14 cellular contexts compared by ENCODE assay signal in the genomic region with DNA sequence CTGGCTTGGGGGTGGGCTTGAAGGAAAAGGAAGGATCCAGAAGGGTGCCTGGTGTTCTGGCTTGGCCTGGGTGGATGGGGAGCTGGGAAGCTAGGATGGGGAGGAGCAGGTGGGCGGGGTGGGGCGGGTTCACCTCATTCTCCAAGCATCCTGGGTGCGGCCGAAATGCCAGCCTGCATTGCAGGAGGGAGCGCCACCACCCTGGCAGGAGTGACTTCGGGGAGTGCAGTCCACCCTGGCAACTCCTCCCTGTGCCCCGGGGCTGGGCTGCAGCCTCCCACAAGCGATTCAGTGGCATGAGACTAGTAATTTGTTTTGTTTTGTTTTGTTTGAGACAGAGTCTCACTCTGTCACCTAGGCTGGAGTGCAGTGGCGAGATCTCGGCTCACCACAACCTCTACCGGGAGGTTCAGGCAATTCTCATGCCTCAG. TPM values are rescaled to one million over a fixed set of nuclear protein-coding genes. Genes with fewer than 3 reads are reported as not detected.
DNase-seq lines count a peak whose midpoint lies in the region; ATAC-seq and TF ChIP-seq lines count a peak whose summit lies in the region.
"Had no signal": no experiment of that assay in that cellular context is flagged by ENCODE, and none has a peak within 500 bp of the region (broad histone marks: within the 10 kb centered on the region; RNA-seq: fewer than 3 reads in every experiment).

No MANE protein-coding gene starts in this region.

- ATAC-seq in GM21367 (IDR thresholded peaks at IDR 0.05; ENCODE audit: unreplicated experiment) (no peak), GM19023 (IDR thresholded peaks at IDR 0.05; ENCODE audit: unreplicated experiment) (no peak)
- ATAC-seq: right cardiac atrium had no signal

- H3K36me3 ChIP-seq in BLaER1, result peaks cover 3% of the 10 kb centered on the region; the same call in 1 of the 2 replicates
- H3K36me3 ChIP-seq in PC-9 (ENCODE audit: low read depth), result no peaks in the 10 kb centered on the region
- no peaks in the 10 kb centered on the region for H3K36me3 ChIP-seq in brain microvascular endothelial cell (replicated peaks)

- H3K9me3 ChIP-seq in BLaER1, result no peaks in the 10 kb centered on the region
- no peaks in the 10 kb centered on the region for H3K9me3 ChIP-seq in PC-9 (ENCODE audit: insufficient read depth, low read depth)

- in situ Hi-C loops in brain microvascular endothelial cell (cut with HindIII; ENCODE audit: low pct_ligation_motif_present, low sequenced_read_pairs), result no loop called here

- no peaks in the 10 kb centered on the region for H3K27me3 ChIP-seq in BLaER1
- H3K27me3 ChIP-seq in PC-9 (ENCODE audit: insufficient read depth, low read depth), result no peaks in the 10 kb centered on the region
- H3K27me3 ChIP-seq in brain microvascular endothelial cell (replicated peaks), result no peaks in the 10 kb centered on the region

- H3K4me3 Mint-ChIP-seq in Calu3 (ENCODE audit: low read depth, unreplicated experiment), result no peak overlapping the region

- POLR2A ChIA-PET in PC-9 (lab: Charles Lee; ENCODE audit: unreplicated experiment), result interaction anchor here (0.6 kb wide), 2 partner anchors 276 to 807 kb away, joined by 6 to 7 read pairs; partner anchors contain the start of gene RALGPS1

- CTCF ChIA-PET in Calu3 (lab: Charles Lee) (interaction anchor here (0.6 to 0.9 kb wide), 3 partner anchors 13 to 153 kb away, joined by 3 read pairs; partner anchors contain the start of gene TOR2A), PC-9 (lab: Charles Lee) (interaction anchor here (0.6 to 0.7 kb wide), 2 partner anchors 118 to 410 kb away, joined by 5 to 9 read pairs; no protein-coding TSS in a partner anchor)

- H3K27ac ChIP-seq in BLaER1, result peak overlapping the region; percentile 65
- peak overlapping the region; percentile 61 for H3K27ac ChIP-seq in PC-9
- no peak overlapping the region for H3K27ac ChIP-seq in brain microvascular endothelial cell

- H3K4me2 ChIP-seq in BLaER1 (peak overlapping the region; percentile 89), PC-9 (peak overlapping the region; percentile 49)

- no peaks in the 10 kb centered on the region for H3K9me2 ChIP-seq in PC-9 (ENCODE audit: insufficient read depth)

- peaks cover 27% of the 10 kb centered on the region for H3F3A ChIP-seq in PC-9 (ENCODE audit: insufficient read depth, low read depth)

- intact Hi-C loops in Calu3 (cut with micrococcal nuclease; ENCODE audit: unreplicated experiment), result no loop called here
- intact Hi-C loops in PC-9 (cut with micrococcal nuclease; ENCODE audit: unreplicated experiment), result loop anchor here (5.0 to 10.0 kb wide), 2 partner anchors 109 to 497 kb away; partner anchors contain the start of gene STXBP1
- intact Hi-C loops in head of caudate nucleus (cut with DNase I), result no loop called here

- H3K9ac ChIP-seq in BLaER1, result no peak overlapping the region

- TF ChIP-seq CTCF in Calu3 (IDR thresholded peaks at IDR 0.05; ENCODE audit: unreplicated experiment) (no peak), PC-9 (conservative IDR thresholded peaks at IDR 0.05) (peak; percentile 33; the same call in 1 of the 2 replicates), brain microvascular endothelial cell (IDR thresholded peaks at IDR 0.05; ENCODE audit: low read depth, low read length, missing control alignments) (no peak)

- H3K27ac Mint-ChIP-seq in Calu3 (ENCODE audit: unreplicated experiment), result no peak overlapping the region

- peaks cover 11% of the 10 kb centered on the region for H3K36me3 Mint-ChIP-seq in Calu3 (ENCODE audit: insufficient read depth, unreplicated experiment)

- H4K20me1 ChIP-seq in BLaER1 (no peaks in the 10 kb centered on the region), PC-9 (ENCODE audit: insufficient read depth) (no peaks in the 10 kb centered on the region)

- BruUV-seq in Calu3 (replicated peaks; lab: Mats Ljungman, UMichigan) (no TSS peak), PC-9 (replicated peaks; lab: Mats Ljungman, UMichigan) (no TSS peak)

- H3K79me2 ChIP-seq in PC-9 (ENCODE audit: low read depth), result no peaks in the 10 kb centered on the region

- H3K9me3 Mint-ChIP-seq in Calu3 (ENCODE audit: low read depth, unreplicated experiment), result no peaks in the 10 kb centered on the region

- H2AFZ ChIP-seq in PC-9, result no peak overlapping the region

- DNase-seq in Calu3 (peak; percentile 60), PC-9 (peak; percentile 90 to 95), head of caudate nucleus (peak in 29 of 42 donors; percentile 23 to 80 (median 41)), brain microvascular endothelial cell (no peak), DMS153 (lab: John Stamatoyannopoulos, UW) (no peak)
- DNase-seq: activated CD4-positive, alpha-beta T cell treated with anti-CD3 and anti-CD28 coated beads, Interleukin-2, amount 50 U/mL, for 48 hours; dermis blood vessel endothelial cell; GOT3; NCI-H1436 treated with DMSO at 0.1 percent for 48 hours had no signal

- peaks cover 10% of the 10 kb centered on the region for H3K27me3 Mint-ChIP-seq in Calu3 (ENCODE audit: unreplicated experiment)

- peaks cover 74% of the 10 kb centered on the region for H3K4me1 ChIP-seq in BLaER1
- peaks cover 16% of the 10 kb centered on the region for H3K4me1 ChIP-seq in PC-9 (replicated peaks; ENCODE audit: insufficient read depth)

- peaks cover 10% of the 10 kb centered on the region for H3K4me1 Mint-ChIP-seq in Calu3 (ENCODE audit: low read depth, unreplicated experiment)

- H3K4me3 ChIP-seq in BLaER1 (no peak overlapping the region), PC-9 (no peak overlapping the region), brain microvascular endothelial cell (ENCODE audit: low read depth, low read length) (no peak overlapping the region)

RNA-seq across cellular contexts. Expression of gene TTC16, which starts 5.5 kb away (rescaled TPM):
- total RNA-seq in Calu3 (2022) (not detected in 2 replicates), PC-9 (2021) (0.26 and 0.40 TPM in 2 replicates)
- total RNA-seq: dermis blood vessel endothelial cell, temporal lobe had no signal

RNA-seq across cellular contexts. Expression of gene PTRH1, which starts 5.9 kb away (rescaled TPM):
- 14.3 and 15.1 TPM in 2 replicates for total RNA-seq in Calu3 (2022)
- total RNA-seq in PC-9 (2021), result 22.4 and 32.9 TPM in 2 replicates

RNA-seq across cellular contexts. Expression of gene TOR2A, which starts 13.7 kb away (rescaled TPM):
- 7.0 and 7.6 TPM in 2 replicates for total RNA-seq in Calu3 (2022)
- 16.4 and 19.7 TPM in 2 replicates for total RNA-seq in PC-9 (2021)

RNA-seq across cellular contexts. Expression of gene CFAP157, which starts 14.6 kb away (rescaled TPM):
- total RNA-seq in Calu3 (2022) (0.87 and 1.0 TPM in 2 replicates), PC-9 (2021) (0.65 and 0.68 TPM in 2 replicates)
- total RNA-seq: dermis blood vessel endothelial cell, right cardiac atrium had no signal

RNA-seq across cellular contexts. Expression of gene SH2D3C, which starts 57.1 kb away (rescaled TPM):
- total RNA-seq in Calu3 (2022), result not detected in 2 replicates
- 0.75 and 0.79 TPM in 2 replicates for total RNA-seq in PC-9 (2021)

Comparison
In these comparisons a context has a peak if more than half of its experiments do, and no peak if none do; other contexts are left out.
1. DNase-seq: peak in Calu3 (single experiment), PC-9 (2 of 2) and head of caudate nucleus (29 of 42); none in brain microvascular endothelial cell (single experiment) and DMS153 (single experiment).